8 cellular contexts compared by ENCODE assay signal in genomic region chr1:85580046-85580411, GRCh38. TPM values are rescaled to one million over a fixed set of nuclear protein-coding genes. Genes with fewer than 3 reads are reported as not detected.
DNase-seq lines count a peak whose midpoint lies in the region; ATAC-seq and TF ChIP-seq lines count a peak whose summit lies in the region.

No MANE protein-coding gene starts in this region.

- H3K4me3 ChIP-seq in PC-3 (ENCODE audit: low read length) (peak overlapping the region; percentile 97), neuronal stem cell (ENCODE audit: low read length in 2 of 2) (peak overlapping the region; percentile 71 to 97)

- peak; percentile 79 for DNase-seq in PC-3
- no peak for DNase-seq in epithelial cell of prostate (ENCODE audit: low read depth, low spot score)
- no peak for DNase-seq in neuronal stem cell (ENCODE audit: low spot score)
- no peak for DNase-seq in mucosa of gallbladder (ENCODE audit: low spot score)
- DNase-seq in occipital lobe (lab: John Stamatoyannopoulos, UW), result no peak
- no peak for DNase-seq in substantia nigra (lab: John Stamatoyannopoulos, UW)
- no peak for DNase-seq in DMS153 (lab: John Stamatoyannopoulos, UW)

- no peak overlapping the region for H4K8ac ChIP-seq in neuronal stem cell (ENCODE audit: low read depth, low read length)

- CTCF ChIA-PET in PC-3 (lab: Charles Lee), result no interaction called here

- no peak overlapping the region for H2BK5ac ChIP-seq in neuronal stem cell (ENCODE audit: low read length)

- no peak overlapping the region for H3K4ac ChIP-seq in neuronal stem cell (ENCODE audit: low read length)

- no peaks in the 10 kb centered on the region for H3K27me3 ChIP-seq in PC-3 (ENCODE audit: low read length)
- H3K27me3 ChIP-seq in neuronal stem cell (ENCODE audit: control insufficient read depth in 3 of 3, insufficient read depth in 3 of 3, low read depth in 1 of 3, low read length in 3 of 3), result peaks cover 0 to 4% (median 0%) of the 10 kb centered on the region in 3 experiments

- H3K4me1 ChIP-seq in ES-I3 (ENCODE audit: insufficient read depth, low read length) (peaks cover 9% of the 10 kb centered on the region), PC-3 (ENCODE audit: insufficient read depth, low read length) (peaks cover 48% of the 10 kb centered on the region), neuronal stem cell (ENCODE audit: control insufficient read depth in 2 of 2, insufficient read depth in 1 of 2, low read depth in 1 of 2, low read length in 2 of 2) (peaks cover 16 to 38% of the 10 kb centered on the region in 2 donors)

- no CpG with 5 or more reads among the region's 11 CpGs for WGBS in neuronal stem cell (ENCODE audit: extremely low coverage in 2 of 2, insufficient read length in 2 of 2, insufficient replicate concordance in 1 of 2), 2 donors

- H2BK15ac ChIP-seq in neuronal stem cell (ENCODE audit: low read length), result no peak overlapping the region

- H2AFZ ChIP-seq in PC-3 (ENCODE audit: low read length) (peak overlapping the region; percentile 46; the same call in 1 of the 2 replicates), neuronal stem cell (ENCODE audit: low read length) (peak overlapping the region; percentile 95)

- no peak overlapping the region for H2AK5ac ChIP-seq in neuronal stem cell (ENCODE audit: low read depth, low read length)

- peaks cover 29% of the 10 kb centered on the region for H4K20me1 ChIP-seq in PC-3 (ENCODE audit: low read length)

- BruUV-seq in PC-3 (replicated peaks; lab: Mats Ljungman, UMichigan), result no TSS peak

- H3K14ac ChIP-seq in neuronal stem cell (ENCODE audit: low read length), result no peak overlapping the region

- H3K79me1 ChIP-seq in neuronal stem cell (ENCODE audit: low read depth, low read length), result peaks cover 6% of the 10 kb centered on the region

- H3K9ac ChIP-seq in ES-I3 (ENCODE audit: low read depth, low read length), result peak overlapping the region; percentile 98
- 0 out of 2 replicates have a peak overlapping the region, but pooled peaks have one; percentile 7 for H3K9ac ChIP-seq in PC-3 (ENCODE audit: low read length)
- peak overlapping the region; percentile 10 for H3K9ac ChIP-seq in neuronal stem cell (ENCODE audit: low read depth, low read length, poor library complexity)

- H3K18ac ChIP-seq in neuronal stem cell (ENCODE audit: low read length), result no peak overlapping the region

- no peak overlapping the region for H2BK120ac ChIP-seq in neuronal stem cell (ENCODE audit: low read depth, low read length)

- H3K27ac ChIP-seq in PC-3 (ENCODE audit: low read length) (peak overlapping the region; percentile 74), epithelial cell of prostate (peak overlapping the region; percentile 95), neuronal stem cell (replicated peaks; ENCODE audit: low read length) (peak overlapping the region; percentile 90), substantia nigra (ENCODE audit: low read depth, low read length, poor library complexity, severe bottlenecking) (no peak overlapping the region)

- no peak overlapping the region for H3K23ac ChIP-seq in neuronal stem cell (ENCODE audit: low read depth, low read length, poor library complexity)

- peaks cover 25% of the 10 kb centered on the region for H3F3A ChIP-seq in PC-3 (ENCODE audit: low read length, unreplicated experiment)

- peak; percentile 3 for ATAC-seq in PC-3

- H4K91ac ChIP-seq in neuronal stem cell (ENCODE audit: low read depth, low read length, poor library complexity), result no peak overlapping the region

- H3K9me2 ChIP-seq in PC-3 (replicated peaks; ENCODE audit: low read length), result no peaks in the 10 kb centered on the region

- H3K36me3 ChIP-seq in ES-I3 (ENCODE audit: insufficient read depth, low read length) (peaks cover 22% of the 10 kb centered on the region), PC-3 (ENCODE audit: low read depth, low read length) (peaks cover 29% of the 10 kb centered on the region), neuronal stem cell (replicated peaks in 1 of 2; ENCODE audit: control insufficient read depth in 2 of 2, insufficient read depth in 2 of 2, low read length in 2 of 2) (peaks cover 13 to 26% of the 10 kb centered on the region in 2 donors)

- POLR2A ChIA-PET in PC-3 (lab: Charles Lee; ENCODE audit: unreplicated experiment), result interaction anchor here (0.6 to 1.8 kb wide), 8 partner anchors 27 to 304 kb away, joined by 3 to 13 read pairs (median 4); partner anchors contain the start of gene BCL10

- H2BK12ac ChIP-seq in neuronal stem cell (ENCODE audit: low read length), result no peak overlapping the region

- H3K4me2 ChIP-seq in PC-3 (ENCODE audit: low read length), result peak overlapping the region; percentile 92
- H3K4me2 ChIP-seq in neuronal stem cell (ENCODE audit: insufficient read depth, low read length, poor library complexity, severe bottlenecking), result peak overlapping the region; percentile 73

- intact Hi-C loops in PC-3 (cut with micrococcal nuclease), result loop anchor here (1.0 to 5.0 kb wide), 4 partner anchors 127 to 253 kb away; partner anchors contain the start of gene ZNHIT6

- H3K9me3 ChIP-seq in ES-I3 (ENCODE audit: control insufficient read depth, insufficient read depth, low read length) (no peaks in the 10 kb centered on the region), PC-3 (ENCODE audit: low read length) (no peaks in the 10 kb centered on the region), neuronal stem cell (replicated peaks in 1 of 2; ENCODE audit: control insufficient read depth in 2 of 2, insufficient read depth in 1 of 2, low read depth in 1 of 2, low read length in 2 of 2) (peaks cover 0 to 7% of the 10 kb centered on the region in 2 donors)

- peaks cover 63% of the 10 kb centered on the region for H3K79me2 ChIP-seq in PC-3 (ENCODE audit: low read length)

- TF ChIP-seq CTCF in PC-3 (conservative IDR thresholded peaks at IDR 0.05; ENCODE audit: low read depth, low read length), result no peak

RNA-seq across cellular contexts. Expression of gene CCN1, which starts 0.5 kb away (rescaled TPM):
- 85.4 and 123 TPM in 2 replicates for total RNA-seq in PC-3 (2014; rRNA removed)
- 66.8 TPM for polyA plus RNA-seq in neuronal stem cell (2013, experiment 1 of 2)
- 66.8 TPM for polyA plus RNA-seq in neuronal stem cell (2013, experiment 2 of 2)
- 369 TPM for total RNA-seq in mucosa of gallbladder
- total RNA-seq in occipital lobe, result 3.7 TPM

Comparison
In these comparisons a context has a peak if more than half of its experiments do, and no peak if none do; other contexts are left out.
1. H3K9ac ChIP-seq: peak in every context shown above with its lines; median percentile 98 in ES-I3; 10 in neuronal stem cell; 7 in PC-3.
2. RNA of gene CCN1, which starts 0.5 kb away (total RNA-seq): 369 TPM in mucosa of gallbladder (single experiment) and 85.4 to 123 TPM in PC-3; 3.7 TPM in occipital lobe (single experiment); every median in the first group is over 10 times any median in the second.